21 cellular contexts compared by ENCODE assay signal in genomic region chr4:12973522-12973921, GRCh38.
A peak's percentile ranks its signal among the peaks of the same experiment; 100 is the strongest.
DNase-seq lines count a peak whose midpoint lies in the region; ATAC-seq, FAIRE-seq and TF ChIP-seq lines count a peak whose summit lies in the region.
"Had no signal": no experiment of that assay in that cellular context is flagged by ENCODE, and none has a peak within 500 bp of the region (broad histone marks: within the 10 kb centered on the region; RNA-seq: fewer than 3 reads in every experiment).

No MANE protein-coding gene starts in this region.

- no peaks in the 10 kb centered on the region for H3K36me3 ChIP-seq in liver (ENCODE audit: control insufficient read depth in 4 of 4, insufficient read depth in 3 of 4, low read depth in 1 of 4, low read length in 3 of 4)
- H3K36me3 ChIP-seq in HepG2 (replicated peaks in 1 of 2; ENCODE audit: control insufficient read depth in 1 of 2, insufficient read depth in 2 of 2, low read length in 2 of 2) = no peaks in the 10 kb centered on the region
- no peaks in the 10 kb centered on the region for H3K36me3 ChIP-seq in right lobe of liver
- no peaks in the 10 kb centered on the region for H3K36me3 ChIP-seq in right atrium auricular region
- H3K36me3 ChIP-seq: BLaER1 treated with 17β-estradiol and CSF1 and Interleukin-3, amounts not matched to agents 10 nM and 100 nM had no signal

- no peak for TF ChIP-seq RAD21 in liver (IDR thresholded peaks at IDR 0.05)
- no peak for TF ChIP-seq RAD21 in HepG2 (CRISPR knock-in tag; IDR thresholded peaks at IDR 0.05)

- DNase-seq in HepG2 (ENCODE audit: low spot score) = no peak
- peak; percentile 65 for DNase-seq in NCI-H446 treated with DMSO at 0.1 percent for 48 hours (lab: John Stamatoyannopoulos, UW)
- no peak for DNase-seq in right lobe of liver
- no peak for DNase-seq in activated T-cell treated with anti-CD3 and anti-CD28 coated beads for 4 hours
- DNase-seq in right atrium auricular region (ENCODE audit: low spot score) = no peak
- DNase-seq: AML-193; Caco-2; Calu3; CD4-positive, alpha-beta T cell; CD8-positive, alpha-beta T cell; DMS79 treated with DMSO at 0.1 percent for 48 hours; GF-D8 had no signal

- POLR2A ChIA-PET in HepG2 (lab: Yijun Ruan, JAX) = no interaction called here

- no peak for TF ChIP-seq POLR2A in HepG2 (IDR thresholded peaks at IDR 0.05; ENCODE audit: insufficient read depth in 1 of 2, low read depth in 2 of 2, low read length in 2 of 2)
- TF ChIP-seq POLR2A in right lobe of liver (IDR thresholded peaks at IDR 0.05) = no peak

- H3K27me3 ChIP-seq in liver (ENCODE audit: control insufficient read depth in 4 of 4, insufficient read depth in 4 of 4, low read length in 3 of 4) (no peaks in the 10 kb centered on the region), HepG2 (ENCODE audit: control insufficient read depth in 1 of 2, insufficient read depth in 2 of 2, low read length in 2 of 2) (no peaks in the 10 kb centered on the region), right lobe of liver (no peaks in the 10 kb centered on the region), right atrium auricular region (no peaks in the 10 kb centered on the region)
- H3K27me3 ChIP-seq: BLaER1 treated with 17β-estradiol and CSF1 and Interleukin-3, amounts not matched to agents 10 nM and 100 nM had no signal

- FAIRE-seq in HepG2 (lab: Jason Lieb, UNC) = no peak
- FAIRE-seq: A549, D721Med, G401.6, GM12891, GM19239 had no signal

- TF ChIP-seq EP300 in HepG2 (IDR thresholded peaks at IDR 0.05; ENCODE audit: low read depth in 2 of 2, low read length in 2 of 2) (no peak), HepG2 (CRISPR knock-in tag; IDR thresholded peaks at IDR 0.05; ENCODE audit: borderline replicate concordance) (no peak)

- no peaks in the 10 kb centered on the region for H4K20me1 ChIP-seq in HepG2 (ENCODE audit: insufficient read depth, low read length)
- H4K20me1 ChIP-seq: BLaER1 treated with 17β-estradiol and CSF1 and Interleukin-3, amounts not matched to agents 10 nM and 100 nM had no signal

- no peak overlapping the region for H3K27ac ChIP-seq in liver (ENCODE audit: low read depth in 1 of 2, low read length in 2 of 2)
- H3K27ac ChIP-seq in HepG2 (ENCODE audit: extremely low read length, insufficient read depth, low read length) = no peak overlapping the region
- H3K27ac ChIP-seq in right lobe of liver = no peak overlapping the region
- H3K27ac ChIP-seq in right atrium auricular region = no peak overlapping the region
- H3K27ac ChIP-seq: 22Rv1; A549; BLaER1 treated with 17β-estradiol and CSF1 and Interleukin-3, amounts not matched to agents 10 nM and 100 nM; C4-2B had no signal

- H3K4me3 ChIP-seq in liver (ENCODE audit: low read depth in 1 of 3, low read length in 3 of 3) (no peak overlapping the region), HepG2 (replicated peaks in 1 of 3; ENCODE audit: insufficient read depth in 1 of 3, low read depth in 2 of 3, low read length in 3 of 3) (no peak overlapping the region), right lobe of liver (no peak overlapping the region), right atrium auricular region (no peak overlapping the region)
- H3K4me3 ChIP-seq: A549; BLaER1 treated with 17β-estradiol and CSF1 and Interleukin-3, amounts not matched to agents 10 nM and 100 nM had no signal

- no peak overlapping the region for H3K4me2 ChIP-seq in HepG2 (ENCODE audit: low read depth, low read length)
- H3K4me2 ChIP-seq: A549; BLaER1 treated with 17β-estradiol and CSF1 and Interleukin-3, amounts not matched to agents 10 nM and 100 nM had no signal

- in situ Hi-C loops in HepG2 (cut with HindIII; ENCODE audit: extremely low pct_ligation_motif_present, low pct_unique_long_range_greater_than_20kb) = no loop called here

- no peaks in the 10 kb centered on the region for H3K9me3 ChIP-seq in liver (ENCODE audit: control insufficient read depth in 4 of 4, low read length in 3 of 4)
- H3K9me3 ChIP-seq in HepG2 (ENCODE audit: low read length) = no peaks in the 10 kb centered on the region
- H3K9me3 ChIP-seq in right lobe of liver = no peaks in the 10 kb centered on the region
- H3K9me3 ChIP-seq in right atrium auricular region = no peaks in the 10 kb centered on the region
- H3K9me3 ChIP-seq: A549; BLaER1 treated with 17β-estradiol and CSF1 and Interleukin-3, amounts not matched to agents 10 nM and 100 nM; Caco-2 had no signal

- no TSS peak for BruUV-seq in HepG2 (replicated peaks; lab: Mats Ljungman, UMichigan)

- no peak overlapping the region for H2AFZ ChIP-seq in HepG2 (ENCODE audit: low read length)

- CTCF ChIA-PET in HepG2 (lab: Yijun Ruan, JAX; ENCODE audit: low intra/inter-chr PET ratio, low total read pairs) = no interaction called here

- no peak overlapping the region for H3K9ac ChIP-seq in liver (ENCODE audit: low read depth in 1 of 2, low read length in 2 of 2)
- H3K9ac ChIP-seq in HepG2 (ENCODE audit: insufficient read depth, low read depth, low read length) = no peak overlapping the region
- H3K9ac ChIP-seq: BLaER1 treated with 17β-estradiol and CSF1 and Interleukin-3, amounts not matched to agents 10 nM and 100 nM had no signal

- peaks cover 0 to 10% (median 2%) of the 10 kb centered on the region in 4 donors for H3K4me1 ChIP-seq in liver (ENCODE audit: control insufficient read depth in 4 of 4, insufficient read depth in 4 of 4, low read length in 3 of 4)
- 0 out of 2 replicates have a peak, but pooled peaks cover 6% of the 10 kb centered on the region for H3K4me1 ChIP-seq in HepG2 (ENCODE audit: insufficient read depth, low read length)
- H3K4me1 ChIP-seq in right lobe of liver = peaks cover 0 to 10% (median 0%) of the 10 kb centered on the region in 4 donors
- H3K4me1 ChIP-seq in right atrium auricular region = no peaks in the 10 kb centered on the region
- H3K4me1 ChIP-seq: A549; BLaER1 treated with 17β-estradiol and CSF1 and Interleukin-3, amounts not matched to agents 10 nM and 100 nM; Caco-2 had no signal

- intact Hi-C loops in HepG2 (cut with micrococcal nuclease; ENCODE audit: unreplicated experiment) (no loop called here), right lobe of liver (cut with DNase I) (no loop called here)

- ATAC-seq in HepG2 (no peak), right lobe of liver (peak; percentile 65 to 77 (median 74))
- ATAC-seq: A549; CD8-positive, alpha-beta T cell had no signal

- no peaks in the 10 kb centered on the region for H3K79me2 ChIP-seq in HepG2 (ENCODE audit: insufficient read depth, low read length)

- 32% methylated on average over 2 of the region's 2 CpGs for WGBS in liver
- 42% methylated on average over 2 of the region's 2 CpGs for WGBS in HepG2 (ENCODE audit: low lambda C conversion rate)
- WGBS in right lobe of liver (ENCODE audit: insufficient coverage, low coverage, low lambda C conversion rate, missing lambda C conversion rate) = 17% methylated on average over 1 of the region's 2 CpGs

- TF ChIP-seq CTCF in liver (IDR thresholded peaks at IDR 0.05; ENCODE audit: low read depth, low read length, missing input control) (no peak), HepG2 (CRISPR knock-in tag; IDR thresholded peaks at IDR 0.05) (no peak), right lobe of liver (IDR thresholded peaks at IDR 0.05) (no peak), right atrium auricular region (IDR thresholded peaks at IDR 0.05) (no peak)

TF ChIP-seq in liver, 16 proteins besides CTCF, POLR2A, EP300 and RAD21:
- peak; percentile 24 to 30 for TF ChIP-seq HNF4A (conservative IDR thresholded peaks at IDR 0.05)
- no peak for TF ChIP-seq EGR1 (IDR thresholded peaks at IDR 0.05; ENCODE audit: low read depth in 2 of 2)

TF ChIP-seq in HepG2, 621 proteins besides CTCF, POLR2A, EP300 and RAD21:
- TF ChIP-seq ZNF180 (CRISPR knock-in tag; IDR thresholded peaks at IDR 0.05; ENCODE audit: borderline replicate concordance, low read depth) = no peak
- TF ChIP-seq, protein P1, sequence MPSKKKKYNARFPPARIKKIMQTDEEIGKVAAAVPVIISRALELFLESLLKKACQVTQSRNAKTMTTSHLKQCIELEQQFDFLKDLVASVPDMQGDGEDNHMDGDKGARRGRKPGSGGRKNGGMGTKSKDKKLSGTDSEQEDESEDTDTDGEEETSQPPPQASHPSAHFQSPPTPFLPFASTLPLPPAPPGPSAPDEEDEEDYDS (CRISPR knock-in tag; IDR thresholded peaks at IDR 0.05) = no peak
- TF ChIP-seq FOSL2 (CRISPR knock-in tag; IDR thresholded peaks at IDR 0.05) = no peak
- TF ChIP-seq SIN3A (IDR thresholded peaks at IDR 0.05; ENCODE audit: borderline replicate concordance, low read depth, low read length) = no peak
- no peak for TF ChIP-seq MXI1 (IDR thresholded peaks at IDR 0.05; ENCODE audit: borderline replicate concordance, low read depth, low read length)
- TF ChIP-seq NR1H2 (CRISPR knock-in tag; IDR thresholded peaks at IDR 0.05; ENCODE audit: borderline replicate concordance, low read depth) = no peak
- TF ChIP-seq YY1 (IDR thresholded peaks at IDR 0.05; ENCODE audit: insufficient read depth, insufficient replicate concordance, low read depth, low read length) = no peak
- no peak for TF ChIP-seq MIXL1 (CRISPR knock-in tag; IDR thresholded peaks at IDR 0.05)
- TF ChIP-seq RNF2 (conservative IDR thresholded peaks at IDR 0.05; ENCODE audit: low read depth) = no peak
- TF ChIP-seq, protein P2, sequence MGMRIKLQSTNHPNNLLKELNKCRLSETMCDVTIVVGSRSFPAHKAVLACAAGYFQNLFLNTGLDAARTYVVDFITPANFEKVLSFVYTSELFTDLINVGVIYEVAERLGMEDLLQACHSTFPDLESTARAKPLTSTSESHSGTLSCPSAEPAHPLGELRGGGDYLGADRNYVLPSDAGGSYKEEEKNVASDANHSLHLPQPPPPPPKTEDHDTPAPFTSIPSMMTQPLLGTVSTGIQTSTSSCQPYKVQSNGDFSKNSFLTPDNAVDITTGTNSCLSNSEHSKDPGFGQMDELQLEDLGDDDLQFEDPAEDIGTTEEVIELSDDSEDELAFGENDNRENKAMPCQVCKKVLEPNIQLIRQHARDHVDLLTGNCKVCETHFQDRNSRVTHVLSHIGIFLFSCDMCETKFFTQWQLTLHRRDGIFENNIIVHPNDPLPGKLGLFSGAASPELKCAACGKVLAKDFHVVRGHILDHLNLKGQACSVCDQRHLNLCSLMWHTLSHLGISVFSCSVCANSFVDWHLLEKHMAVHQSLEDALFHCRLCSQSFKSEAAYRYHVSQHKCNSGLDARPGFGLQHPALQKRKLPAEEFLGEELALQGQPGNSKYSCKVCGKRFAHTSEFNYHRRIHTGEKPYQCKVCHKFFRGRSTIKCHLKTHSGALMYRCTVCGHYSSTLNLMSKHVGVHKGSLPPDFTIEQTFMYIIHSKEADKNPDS (CRISPR knock-in tag; IDR thresholded peaks at IDR 0.05) = no peak
- no peak for TF ChIP-seq HOXA3 (CRISPR knock-in tag; IDR thresholded peaks at IDR 0.05)
- no peak for TF ChIP-seq EZH2 (conservative IDR thresholded peaks at IDR 0.05; ENCODE audit: low read depth, low read length)
- TF ChIP-seq ZSCAN21 (CRISPR knock-in tag; IDR thresholded peaks at IDR 0.05; ENCODE audit: borderline replicate concordance) = no peak
- no peak for TF ChIP-seq TRIM24 (CRISPR knock-in tag; IDR thresholded peaks at IDR 0.05)
- no peak for TF ChIP-seq ZNF562 (CRISPR knock-in tag; IDR thresholded peaks at IDR 0.05; ENCODE audit: borderline replicate concordance)
- no peak for TF ChIP-seq ZNF83 (CRISPR knock-in tag; IDR thresholded peaks at IDR 0.05; ENCODE audit: borderline replicate concordance)
